19 cellular contexts compared by ENCODE assay signal in genomic region chr14:59004012-59004411, GRCh38.
DNase-seq lines count a peak whose midpoint lies in the region; ATAC-seq, FAIRE-seq and TF ChIP-seq lines count a peak whose summit lies in the region.
"Had no signal": no experiment of that assay in that cellular context is flagged by ENCODE, and none has a peak within 500 bp of the region (broad histone marks: within the 10 kb centered on the region; RNA-seq: fewer than 3 reads in every experiment).

No MANE protein-coding gene starts in this region.

- H3K27ac ChIP-seq in GM23338 (ENCODE audit: low read depth) (no peak overlapping the region), thyroid gland (no peak overlapping the region)
- H3K27ac ChIP-seq: gastroesophageal sphincter, KMS-11, SK-N-MC had no signal

- H3K36me3 Mint-ChIP-seq in GM23338 (ENCODE audit: low read depth) (no peaks in the 10 kb centered on the region), progenitor cell of endocrine pancreas (ENCODE audit: insufficient read depth) (no peaks in the 10 kb centered on the region)
- H3K36me3 Mint-ChIP-seq: CD4-positive, alpha-beta memory T cell; immature natural killer cell had no signal

- H3K4me3 ChIP-seq in GM23338, result no peak overlapping the region
- H3K4me3 ChIP-seq in bronchial epithelial cell (ENCODE audit: low read depth, low read length), result no peak overlapping the region
- H3K4me3 ChIP-seq in thyroid gland (replicated peaks in 1 of 3), result no peak overlapping the region
- H3K4me3 ChIP-seq: gastroesophageal sphincter, SK-N-MC had no signal

- TF ChIP-seq CTCF in AG09319 (IDR thresholded peaks at IDR 0.05; ENCODE audit: low read depth, low read length), result peak; percentile 42
- peak in 1 of 2 experiments; percentile 27; a peak in 2 of 4 replicates for TF ChIP-seq CTCF in GM23338 (conservative IDR thresholded peaks at IDR 0.05; ENCODE audit: low read depth in 2 of 2)
- TF ChIP-seq CTCF in bronchial epithelial cell (IDR thresholded peaks at IDR 0.05; ENCODE audit: insufficient read depth, low read length, severe bottlenecking), result peak; percentile 5
- no peak for TF ChIP-seq CTCF in progenitor cell of endocrine pancreas (IDR thresholded peaks at IDR 0.05; ENCODE audit: unreplicated experiment)
- no peak for TF ChIP-seq CTCF in thyroid gland (IDR thresholded peaks at IDR 0.05)

- H3K9me2 ChIP-seq in GM23338 (ENCODE audit: insufficient read depth), result 0 out of 2 replicates have a peak, but pooled peaks cover 7% of the 10 kb centered on the region

- no peaks in the 10 kb centered on the region for H3K79me2 ChIP-seq in GM23338 (replicated peaks; ENCODE audit: insufficient read depth)

- no peak for TF ChIP-seq POLR2A in thyroid gland (IDR thresholded peaks at IDR 0.05)

- H3F3A ChIP-seq in GM23338 (replicated peaks; ENCODE audit: low read depth), result no peaks in the 10 kb centered on the region

- no peak for FAIRE-seq in bronchial epithelial cell (lab: Jason Lieb, UNC)
- FAIRE-seq: GM12892, TTC549 had no signal

- no peaks in the 10 kb centered on the region for H3K36me3 ChIP-seq in GM23338 (ENCODE audit: insufficient read depth)
- H3K36me3 ChIP-seq in bronchial epithelial cell (ENCODE audit: control insufficient read depth, insufficient read depth, low read length), result no peaks in the 10 kb centered on the region
- H3K36me3 ChIP-seq in thyroid gland, result no peaks in the 10 kb centered on the region
- H3K36me3 ChIP-seq: gastroesophageal sphincter had no signal

- intact Hi-C loops in left colon (cut with DNase I, micrococcal nuclease), result no loop called here
- intact Hi-C loops in thyroid gland (cut with DNase I), result no loop called here

- no peak for DNase-seq in AG09319 (ENCODE audit: extremely low read depth, low read depth)
- no peak for DNase-seq in GM23338 (ENCODE audit: low spot score)
- no peak for DNase-seq in bronchial epithelial cell (ENCODE audit: low read depth)
- no peak for DNase-seq in left colon
- DNase-seq in pons (ENCODE audit: low spot score), result no peak
- DNase-seq in progenitor cell of endocrine pancreas (ENCODE audit: low spot score, unreplicated experiment), result no peak
- no peak for DNase-seq in UCSD-AML1 (lab: John Stamatoyannopoulos, UW; ENCODE audit: unreplicated experiment)
- no peak for DNase-seq in thyroid gland
- DNase-seq: CD4-positive, alpha-beta memory T cell; immature natural killer cell; mesendoderm; NCI-H1105 had no signal

- H3K27ac Mint-ChIP-seq in GM23338 (no peak overlapping the region), progenitor cell of endocrine pancreas (no peak overlapping the region)
- H3K27ac Mint-ChIP-seq: activated T-helper 17 cell treated with anti-CD3 and anti-CD28 coated beads, Interleukin-2, amount 50 U/mL, for 72 hours; CD4-positive, alpha-beta memory T cell; immature natural killer cell; stimulated activated naive CD8-positive, alpha-beta T cell treated with anti-CD3 and anti-CD28 coated beads, Interleukin-15, Interleukin-2, amounts not matched to agents 100 ng/mL and 50 ng/mL, for 24 hours had no signal

- H3K4me1 ChIP-seq in GM23338 (ENCODE audit: insufficient read depth) (no peaks in the 10 kb centered on the region), thyroid gland (no peaks in the 10 kb centered on the region)
- H3K4me1 ChIP-seq: gastroesophageal sphincter had no signal

- no peak for ATAC-seq in GM23338
- peak; percentile 30 for ATAC-seq in left colon
- ATAC-seq: activated T-helper 17 cell treated with anti-CD3 and anti-CD28 coated beads, Interleukin-2, amount 50 U/mL, for 72 hours; gastroesophageal sphincter had no signal

- H2AFZ ChIP-seq in GM23338, result peak overlapping the region; percentile 53; the same call in 1 of the 2 replicates

- H3K9me3 Mint-ChIP-seq in GM23338 (peaks cover 4% of the 10 kb centered on the region; the same call in 1 of the 3 replicates), progenitor cell of endocrine pancreas (ENCODE audit: low read depth) (peaks cover 9% of the 10 kb centered on the region)
- H3K9me3 Mint-ChIP-seq: activated T-helper 17 cell treated with anti-CD3 and anti-CD28 coated beads, Interleukin-2, amount 50 U/mL, for 72 hours had no signal

- H3K27me3 ChIP-seq in GM23338 (ENCODE audit: insufficient read depth) (no peaks in the 10 kb centered on the region), bronchial epithelial cell (ENCODE audit: control insufficient read depth, insufficient read depth, low read length) (no peaks in the 10 kb centered on the region), thyroid gland (no peaks in the 10 kb centered on the region)

- H4K20me1 ChIP-seq in GM23338 (replicated peaks; ENCODE audit: insufficient read depth), result no peaks in the 10 kb centered on the region

- H3K4me2 ChIP-seq in GM23338, result no peak overlapping the region
- H3K4me2 ChIP-seq: KMS-11 had no signal

- H3K27me3 Mint-ChIP-seq in GM23338 (ENCODE audit: insufficient read depth, low read depth, poor library complexity) (no peaks in the 10 kb centered on the region), progenitor cell of endocrine pancreas (no peaks in the 10 kb centered on the region)

- H3K4me3 Mint-ChIP-seq in GM23338 (no peak overlapping the region), progenitor cell of endocrine pancreas (ENCODE audit: low read depth) (no peak overlapping the region)
- H3K4me3 Mint-ChIP-seq: activated T-helper 17 cell treated with anti-CD3 and anti-CD28 coated beads, Interleukin-2, amount 50 U/mL, for 72 hours; CD4-positive, alpha-beta memory T cell; immature natural killer cell; stimulated activated naive CD8-positive, alpha-beta T cell treated with anti-CD3 and anti-CD28 coated beads, Interleukin-15, Interleukin-2, amounts not matched to agents 100 ng/mL and 50 ng/mL, for 24 hours had no signal

- no peaks in the 10 kb centered on the region for H3K9me3 ChIP-seq in thyroid gland
- H3K9me3 ChIP-seq: gastroesophageal sphincter had no signal

- no peaks in the 10 kb centered on the region for H3K4me1 Mint-ChIP-seq in GM23338
- H3K4me1 Mint-ChIP-seq in progenitor cell of endocrine pancreas (ENCODE audit: low read depth), result no peaks in the 10 kb centered on the region
- H3K4me1 Mint-ChIP-seq: activated T-helper 17 cell treated with anti-CD3 and anti-CD28 coated beads, Interleukin-2, amount 50 U/mL, for 72 hours; CD4-positive, alpha-beta memory T cell; immature natural killer cell had no signal

- WGBS in thyroid gland, 2 donors, result 97 to 100% methylated on average over 2 of the region's 2 CpGs

TF ChIP-seq in GM23338, 12 proteins besides CTCF, POLR2A, EP300 and RAD21 (continues in another document):
- TF ChIP-seq JUNB (IDR thresholded peaks at IDR 0.05; ENCODE audit: unreplicated experiment) (no peak), NANOG (IDR thresholded peaks at IDR 0.05; ENCODE audit: borderline replicate concordance) (no peak), CREB1 (CRISPR knock-in tag; IDR thresholded peaks at IDR 0.05; ENCODE audit: low read depth) (no peak), REST (IDR thresholded peaks at IDR 0.05; ENCODE audit: unreplicated experiment) (no peak), ZNF114 (CRISPR knock-in tag; IDR thresholded peaks at IDR 0.05) (no peak)

Comparison
In these comparisons a context has a peak if more than half of its experiments do, and no peak if none do; other contexts are left out.
1. CTCF ChIP-seq: peak in AG09319 (single experiment) and bronchial epithelial cell (single experiment); none in progenitor cell of endocrine pancreas (single experiment) and thyroid gland (0 of 6).